In the genomic region with DNA sequence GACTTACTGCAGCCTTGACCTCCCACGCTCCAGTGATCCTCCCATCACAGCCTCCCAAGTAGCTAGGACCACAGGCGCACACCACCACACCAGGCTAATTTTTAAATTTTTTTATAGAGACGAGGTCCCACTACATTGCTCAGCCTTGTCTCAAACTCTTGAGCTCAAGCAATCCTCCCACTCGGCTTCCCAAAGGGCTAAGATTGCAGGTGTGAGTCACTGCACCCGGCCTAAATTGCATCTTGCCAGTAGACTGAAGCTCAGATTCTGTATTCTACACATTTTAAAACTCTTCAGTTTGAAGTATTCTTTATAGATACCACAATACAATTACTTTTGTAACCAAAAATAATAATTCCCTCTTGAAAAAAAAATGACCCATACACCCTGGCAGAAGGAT, we compare ENCODE assay signal across 15 cellular contexts.
"Had no signal": no experiment of that assay in that cellular context is flagged by ENCODE, and none has a peak within 500 bp of the region (broad histone marks: within the 10 kb centered on the region; RNA-seq: fewer than 3 reads in every experiment).

No MANE protein-coding gene starts in this region.

- H3K4me3 Mint-ChIP-seq: activated CD8-positive, alpha-beta T cell treated with anti-CD3 and anti-CD28 coated beads, Interleukin-2, amount 10 ng/mL, durations not matched to agents 7 days and 5 days; dendritic cell treated with granulocyte-macrophage colony-stimulating factor and Interleukin-4, amounts not matched to agents 40 ng/mL and 50 ng/mL, for 4 days; effector memory CD8-positive, alpha-beta T cell; nephron progenitor cell; stimulated activated naive CD8-positive, alpha-beta T cell treated with anti-CD3 and anti-CD28 coated beads, Interleukin-15, Interleukin-2, amounts not matched to agents 100 ng/mL and 50 ng/mL, for 24 hours had no signal

- H3K36me3 ChIP-seq: ovary, upper lobe of right lung had no signal

- H3K27ac Mint-ChIP-seq: activated CD8-positive, alpha-beta T cell treated with anti-CD3 and anti-CD28 coated beads, Interleukin-2, amount 10 ng/mL, durations not matched to agents 7 days and 5 days; dendritic cell treated with granulocyte-macrophage colony-stimulating factor and Interleukin-4, amounts not matched to agents 40 ng/mL and 50 ng/mL, for 4 days; effector memory CD8-positive, alpha-beta T cell; nephron progenitor cell; stimulated activated naive CD8-positive, alpha-beta T cell treated with anti-CD3 and anti-CD28 coated beads, Interleukin-15, Interleukin-2, amounts not matched to agents 100 ng/mL and 50 ng/mL, for 24 hours had no signal

- H3K27me3 ChIP-seq: foreskin keratinocyte, ovary, testis, upper lobe of right lung had no signal

- H3K9me3 ChIP-seq: ovary, testis, upper lobe of right lung had no signal

- DNase-seq: activated CD8-positive, alpha-beta memory T cell treated with anti-CD3 and anti-CD28 coated beads, Interleukin-2, amount 50 U/mL, for 48 hours; activated CD8-positive, alpha-beta T cell treated with anti-CD3 and anti-CD28 coated beads, Interleukin-2, amount 10 ng/mL, durations not matched to agents 7 days and 5 days; central memory CD4-positive, alpha-beta T cell; effector memory CD8-positive, alpha-beta T cell; erythroblast; foreskin keratinocyte; nephron progenitor cell; ovary; stimulated activated CD4-positive, alpha-beta T cell treated with anti-CD3 and anti-CD28 coated beads, Interleukin-15, amount 100 ng/mL, for 24 hours; stimulated activated CD4-positive, alpha-beta T cell treated with anti-CD3 and anti-CD28 coated beads, Interleukin-4, amount 100 ng/mL, for 24 hours; SW 1271; testis; upper lobe of right lung had no signal

- H3K4me1 ChIP-seq: foreskin keratinocyte had no signal

- H3K27me3 Mint-ChIP-seq: dendritic cell treated with granulocyte-macrophage colony-stimulating factor and Interleukin-4, amounts not matched to agents 40 ng/mL and 50 ng/mL, for 4 days; effector memory CD8-positive, alpha-beta T cell; stimulated activated naive CD8-positive, alpha-beta T cell treated with anti-CD3 and anti-CD28 coated beads, Interleukin-15, Interleukin-2, amounts not matched to agents 100 ng/mL and 50 ng/mL, for 24 hours had no signal

- H3K9me3 Mint-ChIP-seq: dendritic cell treated with granulocyte-macrophage colony-stimulating factor and Interleukin-4, amounts not matched to agents 40 ng/mL and 50 ng/mL, for 4 days; effector memory CD8-positive, alpha-beta T cell; stimulated activated naive CD8-positive, alpha-beta T cell treated with anti-CD3 and anti-CD28 coated beads, Interleukin-15, Interleukin-2, amounts not matched to agents 100 ng/mL and 50 ng/mL, for 24 hours had no signal

- H3K4me3 ChIP-seq: ovary, testis, upper lobe of right lung had no signal

- H3K27ac ChIP-seq: foreskin keratinocyte, ovary, testis, upper lobe of right lung had no signal

- ATAC-seq: activated CD8-positive, alpha-beta T cell treated with anti-CD3 and anti-CD28 coated beads, Interleukin-2, amount 10 ng/mL, durations not matched to agents 7 days and 5 days; effector memory CD8-positive, alpha-beta T cell; foreskin keratinocyte; upper lobe of right lung had no signal
